ENCODE assay signal across 20 cellular contexts in the genomic region with DNA sequence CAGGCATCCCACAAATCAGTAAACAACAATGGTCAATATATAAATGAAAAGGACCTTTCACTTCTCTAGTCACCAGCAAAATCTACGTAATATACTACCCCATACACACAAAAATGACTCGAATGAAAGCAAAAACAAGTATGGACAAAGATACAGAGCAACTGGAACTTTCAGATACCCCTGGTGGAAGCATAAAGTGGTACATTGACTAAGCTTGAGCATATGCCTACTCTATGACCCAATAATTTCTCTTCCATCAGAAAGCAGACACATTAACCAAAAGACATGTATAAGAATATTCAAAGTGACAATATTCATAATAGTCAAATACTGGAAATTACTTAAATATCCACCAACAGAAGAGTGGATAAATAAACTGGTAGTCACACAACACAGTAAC.
"Had no signal": no experiment of that assay in that cellular context is flagged by ENCODE, and none has a peak within 500 bp of the region (broad histone marks: within the 10 kb centered on the region; RNA-seq: fewer than 3 reads in every experiment).

No MANE protein-coding gene starts in this region.

- ATAC-seq: activated CD4-positive, CD25-positive, alpha-beta regulatory T cell treated with anti-CD3 and anti-CD28 coated beads, Interleukin-2, amount 50 U/mL, for 24 hours; activated CD8-positive, alpha-beta T cell treated with anti-CD3 and anti-CD28 coated beads, Interleukin-2, amount 10 ng/mL, durations not matched to agents 7 days and 5 days; left lobe of liver; stimulated activated naive CD8-positive, alpha-beta T cell treated with anti-CD3 and anti-CD28 coated beads, Interleukin-15, Interleukin-2, amounts not matched to agents 100 U/mL and 50 U/mL, for 24 hours had no signal

- H3K4me3 ChIP-seq: suprapubic skin, transverse colon had no signal

- FAIRE-seq: frontal cortex, kidney had no signal

- H3K27ac Mint-ChIP-seq: activated CD4-positive, alpha-beta T cell treated with anti-CD3 and anti-CD28 coated beads, Interleukin-2, amount 10 ng/mL, durations not matched to agents 7 days and 5 days; activated CD8-positive, alpha-beta T cell treated with anti-CD3 and anti-CD28 coated beads, Interleukin-2, amount 10 ng/mL, durations not matched to agents 7 days and 5 days; activated naive CD4-positive, alpha-beta T cell treated with anti-CD3 and anti-CD28 coated beads for 36 hours; activated T-cell treated with anti-CD3 and anti-CD28 coated beads, Interleukin-2, amount 50 U/mL, for 24 hours; nephron progenitor cell; progenitor cell of endocrine pancreas; T-helper 1 cell treated with Interleukin-12 subunit alpha and Interleukin-12 subunit beta and Interleukin-4 antibody, amounts not matched to agents 30 μg/mL and 1 μg/mL, for 36 hours had no signal

- H3K4me1 ChIP-seq: transverse colon had no signal

- H3K27ac ChIP-seq: suprapubic skin, transverse colon had no signal

- H3K36me3 ChIP-seq: suprapubic skin, transverse colon had no signal

- H3K9me3 Mint-ChIP-seq: activated CD4-positive, alpha-beta T cell treated with anti-CD3 and anti-CD28 coated beads, Interleukin-2, amount 10 ng/mL, durations not matched to agents 7 days and 5 days; activated naive CD4-positive, alpha-beta T cell treated with anti-CD3 and anti-CD28 coated beads for 36 hours; activated T-cell treated with anti-CD3 and anti-CD28 coated beads, Interleukin-2, amount 50 U/mL, for 24 hours; brain; nephron progenitor cell; T-helper 1 cell treated with Interleukin-12 subunit alpha and Interleukin-12 subunit beta and Interleukin-4 antibody, amounts not matched to agents 30 μg/mL and 1 μg/mL, for 36 hours had no signal

- H3K4me3 Mint-ChIP-seq: activated CD4-positive, alpha-beta T cell treated with anti-CD3 and anti-CD28 coated beads, Interleukin-2, amount 10 ng/mL, durations not matched to agents 7 days and 5 days; activated CD8-positive, alpha-beta T cell treated with anti-CD3 and anti-CD28 coated beads, Interleukin-2, amount 10 ng/mL, durations not matched to agents 7 days and 5 days; activated naive CD4-positive, alpha-beta T cell treated with anti-CD3 and anti-CD28 coated beads for 36 hours; activated T-cell treated with anti-CD3 and anti-CD28 coated beads, Interleukin-2, amount 50 U/mL, for 24 hours; brain; nephron progenitor cell; T-helper 1 cell treated with Interleukin-12 subunit alpha and Interleukin-12 subunit beta and Interleukin-4 antibody, amounts not matched to agents 30 μg/mL and 1 μg/mL, for 36 hours had no signal

- H3K4me1 Mint-ChIP-seq: activated CD4-positive, alpha-beta T cell treated with anti-CD3 and anti-CD28 coated beads, Interleukin-2, amount 10 ng/mL, durations not matched to agents 7 days and 5 days; brain had no signal

- H3K27me3 Mint-ChIP-seq: activated CD4-positive, alpha-beta T cell treated with anti-CD3 and anti-CD28 coated beads, Interleukin-2, amount 10 ng/mL, durations not matched to agents 7 days and 5 days; activated T-cell treated with anti-CD3 and anti-CD28 coated beads, Interleukin-2, amount 50 U/mL, for 24 hours; progenitor cell of endocrine pancreas had no signal

- H3K27me3 ChIP-seq: suprapubic skin, transverse colon had no signal

- H3K9me3 ChIP-seq: suprapubic skin, transverse colon had no signal

- DNase-seq: activated CD4-positive, alpha-beta T cell treated with anti-CD3 and anti-CD28 coated beads, Interleukin-2, amount 10 ng/mL, durations not matched to agents 7 days and 5 days; activated CD8-positive, alpha-beta T cell treated with anti-CD3 and anti-CD28 coated beads, Interleukin-2, amount 10 ng/mL, durations not matched to agents 7 days and 5 days; activated naive CD4-positive, alpha-beta T cell treated with anti-CD3 and anti-CD28 coated beads for 36 hours; activated T-cell treated with anti-CD3 and anti-CD28 coated beads, Interleukin-2, amount 50 U/mL, for 24 hours; dermis blood vessel endothelial cell; effector memory CD4-positive, alpha-beta T cell; head of caudate nucleus; kidney; nephron progenitor cell; occipital lobe; stimulated activated CD4-positive, alpha-beta T cell treated with anti-CD3 and anti-CD28 coated beads, Interleukin-2, amount 100 ng/mL, for 24 hours; stimulated activated naive CD8-positive, alpha-beta T cell treated with anti-CD3 and anti-CD28 coated beads, Interleukin-15, Interleukin-2, amounts not matched to agents 100 U/mL and 50 U/mL, for 24 hours; transverse colon had no signal
